ENCODE assay signal across 22 cellular contexts in the genomic region with DNA sequence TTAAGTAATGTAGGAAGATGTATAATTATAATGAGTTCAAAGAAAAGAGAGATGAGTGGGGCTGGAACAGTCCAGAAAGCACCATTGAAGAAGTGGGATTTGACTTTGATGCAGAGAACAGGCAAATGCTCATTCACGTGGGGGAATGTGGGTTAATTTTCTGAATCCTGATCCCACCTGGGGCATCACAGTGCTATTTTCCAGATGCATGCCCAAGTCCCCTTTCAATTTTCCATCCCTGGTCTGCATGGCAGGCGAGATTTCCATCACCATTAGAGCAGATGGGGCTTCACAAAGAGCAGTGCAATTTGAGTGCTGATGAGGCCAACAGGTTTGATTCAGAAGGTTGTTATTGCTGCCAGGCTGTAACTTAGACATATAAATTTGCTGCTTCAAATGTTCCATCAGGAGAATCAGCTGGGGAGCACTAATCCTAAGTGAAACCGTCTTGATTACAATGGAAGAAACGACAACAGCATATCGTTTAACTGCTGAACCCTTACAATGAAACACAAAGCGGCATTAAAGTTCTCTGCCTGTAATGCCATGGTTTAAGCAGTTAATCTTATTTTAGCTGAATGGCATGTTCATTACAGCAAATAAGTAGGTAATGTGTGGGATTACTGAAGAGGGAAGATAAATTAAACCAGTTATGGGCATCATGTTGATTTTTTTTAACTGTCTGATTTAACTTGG. TPM values are rescaled to one million over a fixed set of nuclear protein-coding genes. Genes with fewer than 3 reads are reported as not detected.
A peak's percentile ranks its signal among the peaks of the same experiment; 100 is the strongest.
DNase-seq lines count a peak whose midpoint lies in the region; ATAC-seq and TF ChIP-seq lines count a peak whose summit lies in the region.
"Had no signal": no experiment of that assay in that cellular context is flagged by ENCODE, and none has a peak within 500 bp of the region (broad histone marks: within the 10 kb centered on the region; RNA-seq: fewer than 3 reads in every experiment).

No MANE protein-coding gene starts in this region.

- H3K27ac ChIP-seq in layer of hippocampus (ENCODE audit: low read depth, low read length): peak overlapping the region; percentile 16
- H3K27ac ChIP-seq: brain microvascular endothelial cell, Peyer's patch had no signal

- H3K36me3 Mint-ChIP-seq in Caco-2 (ENCODE audit: insufficient read depth, unreplicated experiment): peaks cover 5% of the 10 kb centered on the region
- peaks cover 19% of the 10 kb centered on the region for H3K36me3 Mint-ChIP-seq in stimulated activated memory B cell treated with anti-CD40 and anti-IgM and Interleukin-4, amounts not matched to agents 10 μg/mL and 1 μg/mL and 100 μg/mL, for 72 hours
- H3K36me3 Mint-ChIP-seq: stimulated activated effector memory CD8-positive, alpha-beta T cell treated with anti-CD3 and anti-CD28 coated beads, Interleukin-12 subunit alpha, Interleukin-12 subunit beta, amount 100 ng/mL, for 72 hours had no signal

- no peaks in the 10 kb centered on the region for H3K36me3 ChIP-seq in Caco-2 (ENCODE audit: control insufficient read depth, insufficient read depth, low read length)
- H3K36me3 ChIP-seq: BE2C, brain microvascular endothelial cell, Peyer's patch had no signal

- intact Hi-C loops in Caco-2 (cut with micrococcal nuclease; ENCODE audit: unreplicated experiment): no loop called here

- no peak overlapping the region for H3K4me3 ChIP-seq in Caco-2 (ENCODE audit: low read depth, low read length)
- H3K4me3 ChIP-seq: GM12878, Peyer's patch, smooth muscle cell had no signal

- peaks cover 22% of the 10 kb centered on the region for H3K4me1 ChIP-seq in Caco-2
- H3K4me1 ChIP-seq: BE2C, Peyer's patch had no signal

- H3K4me1 Mint-ChIP-seq in Caco-2 (ENCODE audit: low read depth, unreplicated experiment): peaks cover 27% of the 10 kb centered on the region
- H3K4me1 Mint-ChIP-seq in stimulated activated memory B cell treated with anti-CD40 and anti-IgM and Interleukin-4, amounts not matched to agents 10 μg/mL and 1 μg/mL and 100 μg/mL, for 72 hours: no peaks in the 10 kb centered on the region
- H3K4me1 Mint-ChIP-seq: stimulated activated effector memory CD8-positive, alpha-beta T cell treated with anti-CD3 and anti-CD28 coated beads, Interleukin-12 subunit alpha, Interleukin-12 subunit beta, amount 100 ng/mL, for 72 hours had no signal

- DNase-seq in Caco-2: no peak
- peak; percentile 58 for DNase-seq in NCI-H128 (lab: John Stamatoyannopoulos, UW; ENCODE audit: unreplicated experiment)
- DNase-seq in NCI-H524 treated with DMSO at 0.1 percent for 48 hours (lab: John Stamatoyannopoulos, UW): peak; percentile 93
- no peak for DNase-seq in T-helper 9 cell
- no peak for DNase-seq in NCI-H2029 (lab: John Stamatoyannopoulos, UW)
- DNase-seq: activated effector memory CD4-positive, alpha-beta T cell treated with anti-CD3 and anti-CD28 coated beads, Interleukin-2, amount 50 U/mL, for 16 hours; BE2C; brain microvascular endothelial cell; effector CD8-positive, alpha-beta T cell; foreskin fibroblast; naive thymus-derived CD4-positive, alpha-beta T cell; Peyer's patch; SIG-M5; stimulated activated CD4-positive, alpha-beta T cell treated with anti-CD3 and anti-CD28 coated beads, Interleukin-2, amount 100 ng/mL, for 24 hours had no signal

- CTCF ChIA-PET in Caco-2 (lab: Charles Lee): no interaction called here

- H3K9me3 ChIP-seq in Caco-2: no peaks in the 10 kb centered on the region
- H3K9me3 ChIP-seq: BE2C, Peyer's patch had no signal

- no peak overlapping the region for H3K4me3 Mint-ChIP-seq in Caco-2 (ENCODE audit: unreplicated experiment)
- no peak overlapping the region for H3K4me3 Mint-ChIP-seq in stimulated activated memory B cell treated with anti-CD40 and anti-IgM and Interleukin-4, amounts not matched to agents 10 μg/mL and 1 μg/mL and 100 μg/mL, for 72 hours
- H3K4me3 Mint-ChIP-seq: naive thymus-derived CD4-positive, alpha-beta T cell; stimulated activated effector memory CD8-positive, alpha-beta T cell treated with anti-CD3 and anti-CD28 coated beads, Interleukin-12 subunit alpha, Interleukin-12 subunit beta, amount 100 ng/mL, for 72 hours had no signal

- no peaks in the 10 kb centered on the region for H3K27me3 Mint-ChIP-seq in Caco-2 (ENCODE audit: insufficient read depth, unreplicated experiment)
- no peaks in the 10 kb centered on the region for H3K27me3 Mint-ChIP-seq in stimulated activated memory B cell treated with anti-CD40 and anti-IgM and Interleukin-4, amounts not matched to agents 10 μg/mL and 1 μg/mL and 100 μg/mL, for 72 hours
- H3K27me3 Mint-ChIP-seq: naive thymus-derived CD4-positive, alpha-beta T cell had no signal

- H3K27me3 ChIP-seq in Caco-2 (replicated peaks; ENCODE audit: control insufficient read depth, insufficient read depth, low read length): no peaks in the 10 kb centered on the region
- no peaks in the 10 kb centered on the region for H3K27me3 ChIP-seq in layer of hippocampus (ENCODE audit: control insufficient read depth, insufficient read depth, low read length)
- H3K27me3 ChIP-seq: BE2C, brain microvascular endothelial cell, Peyer's patch had no signal

- H3K27ac Mint-ChIP-seq in Caco-2 (ENCODE audit: unreplicated experiment): peak overlapping the region; percentile 19
- no peak overlapping the region for H3K27ac Mint-ChIP-seq in stimulated activated memory B cell treated with anti-CD40 and anti-IgM and Interleukin-4, amounts not matched to agents 10 μg/mL and 1 μg/mL and 100 μg/mL, for 72 hours
- H3K27ac Mint-ChIP-seq: naive thymus-derived CD4-positive, alpha-beta T cell; stimulated activated effector memory CD8-positive, alpha-beta T cell treated with anti-CD3 and anti-CD28 coated beads, Interleukin-12 subunit alpha, Interleukin-12 subunit beta, amount 100 ng/mL, for 72 hours had no signal

- POLR2A ChIA-PET in Caco-2 (lab: Charles Lee): no interaction called here

- no peak for TF ChIP-seq CTCF in Caco-2 (IDR thresholded peaks at IDR 0.05; ENCODE audit: insufficient read depth in 1 of 2, low read depth in 1 of 2, low read length in 1 of 2, severe bottlenecking in 1 of 2, unreplicated experiment in 1 of 2)

- no TSS peak for BruUV-seq in Caco-2 (replicated peaks; lab: Mats Ljungman, UMichigan)

- H3K9me3 Mint-ChIP-seq in Caco-2 (ENCODE audit: unreplicated experiment): no peaks in the 10 kb centered on the region
- H3K9me3 Mint-ChIP-seq in stimulated activated memory B cell treated with anti-CD40 and anti-IgM and Interleukin-4, amounts not matched to agents 10 μg/mL and 1 μg/mL and 100 μg/mL, for 72 hours: no peaks in the 10 kb centered on the region
- H3K9me3 Mint-ChIP-seq: naive thymus-derived CD4-positive, alpha-beta T cell; stimulated activated effector memory CD8-positive, alpha-beta T cell treated with anti-CD3 and anti-CD28 coated beads, Interleukin-12 subunit alpha, Interleukin-12 subunit beta, amount 100 ng/mL, for 72 hours had no signal

- no peak for ATAC-seq in stimulated activated memory B cell treated with anti-CD40 and anti-IgM and Interleukin-4, amounts not matched to agents 10 μg/mL and 1 μg/mL and 100 μg/mL, for 72 hours
- no peak for ATAC-seq in HG02610 (IDR thresholded peaks at IDR 0.05; ENCODE audit: unreplicated experiment)
- ATAC-seq: GM12878; HCT116; left lobe of liver; naive thymus-derived CD4-positive, alpha-beta T cell; stimulated activated effector memory CD8-positive, alpha-beta T cell treated with anti-CD3 and anti-CD28 coated beads, Interleukin-12 subunit alpha, Interleukin-12 subunit beta, amount 100 ng/mL, for 72 hours had no signal

RNA-seq across cellular contexts. Expression of a gene that starts 45.2 kb away (rescaled TPM):
- total RNA-seq in Caco-2 (2022): 15.9 and 20.1 TPM in 2 replicates

Comparison
In these comparisons a context has a peak if more than half of its experiments do, and no peak if none do; other contexts are left out.
1. DNase-seq: peak in NCI-H128 (single experiment) and NCI-H524 treated with DMSO at 0.1 percent for 48 hours (single experiment); none in Caco-2 (0 of 2), T-helper 9 cell (single experiment) and NCI-H2029 (single experiment).